17 cellular contexts compared by ENCODE assay signal in genomic region chr10:77936697-77937567, GRCh38.
"Had no signal": no experiment of that assay in that cellular context is flagged by ENCODE, and none has a peak within 500 bp of the region (broad histone marks: within the 10 kb centered on the region; RNA-seq: fewer than 3 reads in every experiment).

No MANE protein-coding gene starts in this region.

- DNase-seq: activated CD4-positive, alpha-beta memory T cell treated with anti-CD3 and anti-CD28 coated beads for 36 hours; activated effector memory CD4-positive, alpha-beta T cell treated with Interleukin-2 at 50 U/mL for 16 hours; activated T-cell treated with anti-CD3 and anti-CD28 coated beads, Interleukin-2, amount 50 U/mL, for 24 hours; foreskin fibroblast; glutamatergic neuron; hypothalamus; ovary; stimulated activated CD4-positive, alpha-beta T cell treated with anti-CD3 and anti-CD28 coated beads, Interleukin-12 subunit alpha, Interleukin-12 subunit beta, amount 100 ng/mL, for 4 hours; stimulated activated CD4-positive, alpha-beta T cell treated with anti-CD3 and anti-CD28 coated beads, Interleukin-2, amount 100 ng/mL, for 24 hours; stomach had no signal

- H3K4me3 ChIP-seq: coronary artery, neural progenitor cell, ovary, stomach, thoracic aorta had no signal

- H3K9me3 ChIP-seq: ovary, stomach, thoracic aorta had no signal

- H3K36me3 ChIP-seq: neural progenitor cell, ovary, stomach, thoracic aorta had no signal

- H3K9ac ChIP-seq: neural progenitor cell had no signal

- H2AFZ ChIP-seq: neural progenitor cell had no signal

- H3K27me3 Mint-ChIP-seq: brain; central memory CD8-positive, alpha-beta T cell had no signal

- H3K4me2 ChIP-seq: neural progenitor cell had no signal

- H3K4me3 Mint-ChIP-seq: activated CD4-positive, alpha-beta memory T cell treated with anti-CD3 and anti-CD28 coated beads for 36 hours; activated naive CD4-positive, alpha-beta T cell treated with anti-CD3 and anti-CD28 coated beads, Interleukin-2, amount 50 U/mL, for 24 hours; activated T-cell treated with anti-CD3 and anti-CD28 coated beads, Interleukin-2, amount 50 U/mL, for 24 hours; brain; central memory CD8-positive, alpha-beta T cell; neural progenitor cell; T-helper 2 cell treated with Interferon-gamma antibody and Interleukin-4, amounts not matched to agents 5 μg/mL and 100 μg/mL, for 36 hours had no signal

- H3K27ac Mint-ChIP-seq: activated CD4-positive, alpha-beta memory T cell treated with anti-CD3 and anti-CD28 coated beads for 36 hours; activated naive CD4-positive, alpha-beta T cell treated with anti-CD3 and anti-CD28 coated beads, Interleukin-2, amount 50 U/mL, for 24 hours; activated T-cell treated with anti-CD3 and anti-CD28 coated beads, Interleukin-2, amount 50 U/mL, for 24 hours; neural progenitor cell; T-helper 2 cell treated with Interferon-gamma antibody and Interleukin-4, amounts not matched to agents 5 μg/mL and 100 μg/mL, for 36 hours had no signal

- H3K36me3 Mint-ChIP-seq: activated CD4-positive, alpha-beta memory T cell treated with anti-CD3 and anti-CD28 coated beads for 36 hours; activated naive CD4-positive, alpha-beta T cell treated with anti-CD3 and anti-CD28 coated beads, Interleukin-2, amount 50 U/mL, for 24 hours; brain; neural progenitor cell had no signal

- H3K9me3 Mint-ChIP-seq: activated CD4-positive, alpha-beta memory T cell treated with anti-CD3 and anti-CD28 coated beads for 36 hours; activated naive CD4-positive, alpha-beta T cell treated with anti-CD3 and anti-CD28 coated beads, Interleukin-2, amount 50 U/mL, for 24 hours; activated T-cell treated with anti-CD3 and anti-CD28 coated beads, Interleukin-2, amount 50 U/mL, for 24 hours; brain; central memory CD8-positive, alpha-beta T cell; neural progenitor cell; T-helper 2 cell treated with Interferon-gamma antibody and Interleukin-4, amounts not matched to agents 5 μg/mL and 100 μg/mL, for 36 hours had no signal

- H3K4me1 Mint-ChIP-seq: activated naive CD4-positive, alpha-beta T cell treated with anti-CD3 and anti-CD28 coated beads, Interleukin-2, amount 50 U/mL, for 24 hours; central memory CD8-positive, alpha-beta T cell had no signal

- H3K27ac ChIP-seq: coronary artery, neural progenitor cell, ovary, stomach, thoracic aorta had no signal

- H3K27me3 ChIP-seq: neural progenitor cell, ovary, stomach had no signal
